In the genomic region with DNA sequence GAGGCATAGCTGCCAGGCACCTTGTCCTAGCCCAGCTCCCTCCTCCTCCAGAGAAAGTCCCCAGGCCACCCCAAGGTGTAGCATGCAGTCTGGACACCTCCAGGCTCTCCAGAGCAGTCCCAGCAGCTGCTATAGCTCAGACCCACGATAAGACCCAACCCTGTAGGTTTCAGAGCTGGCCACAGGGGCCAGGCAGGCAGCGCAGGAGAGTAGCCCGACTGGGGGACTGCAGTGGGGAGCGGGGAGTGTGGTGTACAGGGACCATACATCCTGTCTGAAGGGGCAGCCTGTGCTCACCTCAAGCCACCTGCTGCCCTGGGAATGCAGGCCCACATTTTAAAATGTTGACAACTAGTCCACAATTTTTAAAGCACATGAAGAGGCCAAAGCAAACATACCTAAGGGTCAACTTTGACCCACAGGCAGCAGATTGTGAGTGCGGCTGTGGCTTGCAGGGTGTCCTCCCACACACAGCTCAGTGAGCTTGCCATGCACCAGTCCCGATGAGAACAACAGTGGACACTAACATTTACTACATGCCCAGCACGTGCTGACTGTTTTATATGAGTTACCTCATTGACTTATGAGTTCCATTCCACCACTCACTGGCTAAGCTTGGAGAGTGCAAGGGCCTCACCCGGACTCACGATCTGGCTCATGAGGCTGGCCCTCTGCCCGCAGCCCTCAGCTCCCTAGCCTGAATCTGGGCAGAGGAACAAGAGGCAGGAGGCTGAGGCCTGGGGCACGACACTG, we compare ENCODE assay signal across 1 cellular context.
A peak's percentile ranks its signal among the peaks of the same experiment; 100 is the strongest.
TF ChIP-seq lines count a peak whose summit lies in the region.

No MANE protein-coding gene starts in this region.

TF ChIP-seq in HepG2, 621 proteins besides CTCF, POLR2A, EP300 and RAD21 (continued from another document and continues in another):
- TF ChIP-seq, protein P1, sequence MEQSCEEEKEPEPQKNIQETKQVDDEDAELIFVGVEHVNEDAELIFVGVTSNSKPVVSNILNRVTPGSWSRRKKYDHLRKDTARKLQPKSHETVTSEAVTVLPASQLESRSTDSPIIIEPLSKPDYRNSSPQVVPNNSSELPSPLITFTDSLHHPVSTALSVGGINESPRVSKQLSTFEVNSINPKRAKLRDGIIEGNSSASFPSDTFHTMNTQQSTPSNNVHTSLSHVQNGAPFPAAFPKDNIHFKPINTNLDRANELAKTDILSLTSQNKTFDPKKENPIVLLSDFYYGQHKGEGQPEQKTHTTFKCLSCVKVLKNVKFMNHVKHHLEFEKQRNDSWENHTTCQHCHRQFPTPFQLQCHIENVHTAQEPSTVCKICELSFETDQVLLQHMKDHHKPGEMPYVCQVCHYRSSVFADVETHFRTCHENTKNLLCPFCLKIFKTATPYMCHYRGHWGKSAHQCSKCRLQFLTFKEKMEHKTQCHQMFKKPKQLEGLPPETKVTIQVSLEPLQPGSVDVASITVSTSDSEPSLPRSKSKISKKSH (CRISPR knock-in tag; IDR thresholded peaks at IDR 0.05; ENCODE audit: borderline replicate concordance): no peak
- TF ChIP-seq PCBP2 (optimal IDR thresholded peaks at IDR 0.05; ENCODE audit: low read depth, low read length, poor library complexity, severe bottlenecking) (no peak), XRCC5 (optimal IDR thresholded peaks at IDR 0.05; ENCODE audit: low read length) (peak; percentile 29), RXRA (CRISPR knock-in tag; IDR thresholded peaks at IDR 0.05) (peak; percentile 88), ZNF251 (CRISPR knock-in tag; IDR thresholded peaks at IDR 0.05) (no peak), NR2C2 (CRISPR knock-in tag; IDR thresholded peaks at IDR 0.05; ENCODE audit: borderline replicate concordance) (peak; percentile 62), ZNF224 (CRISPR knock-in tag; IDR thresholded peaks at IDR 0.05) (no peak), KDM3A (CRISPR knock-in tag; IDR thresholded peaks at IDR 0.05; ENCODE audit: low read depth) (no peak), ZFY (CRISPR knock-in tag; IDR thresholded peaks at IDR 0.05) (peak; percentile 57), HNRNPH1 (optimal IDR thresholded peaks at IDR 0.05; ENCODE audit: low read depth, low read length) (no peak), ZNF788 (CRISPR knock-in tag; IDR thresholded peaks at IDR 0.05; ENCODE audit: borderline replicate concordance) (peak; percentile 43; the same call in 1 of the 2 replicates), NCOA1 (CRISPR knock-in tag; IDR thresholded peaks at IDR 0.05) (0 out of 2 replicates have a peak, but pooled peaks have one; percentile 34), ZNF766 (CRISPR knock-in tag; IDR thresholded peaks at IDR 0.05; ENCODE audit: borderline replicate concordance) (no peak), SKI (IDR thresholded peaks at IDR 0.05; ENCODE audit: partially characterized antibody) (no peak), ZSCAN9 (CRISPR knock-in tag; IDR thresholded peaks at IDR 0.05; ENCODE audit: borderline replicate concordance) (0 out of 2 replicates have a peak, but pooled peaks have one; percentile 33), FOXM1 (CRISPR knock-in tag; IDR thresholded peaks at IDR 0.05) (no peak), ZNF607 (CRISPR knock-in tag; IDR thresholded peaks at IDR 0.05; ENCODE audit: borderline replicate concordance) (no peak), MAF1 (CRISPR knock-in tag; IDR thresholded peaks at IDR 0.05; ENCODE audit: borderline replicate concordance) (no peak), MED13 (CRISPR knock-in tag; IDR thresholded peaks at IDR 0.05) (no peak), ZNF563 (CRISPR knock-in tag; IDR thresholded peaks at IDR 0.05) (no peak), RFXANK (CRISPR knock-in tag; IDR thresholded peaks at IDR 0.05) (no peak), MIER2 (CRISPR knock-in tag; IDR thresholded peaks at IDR 0.05) (no peak)
- TF ChIP-seq, protein P2, sequence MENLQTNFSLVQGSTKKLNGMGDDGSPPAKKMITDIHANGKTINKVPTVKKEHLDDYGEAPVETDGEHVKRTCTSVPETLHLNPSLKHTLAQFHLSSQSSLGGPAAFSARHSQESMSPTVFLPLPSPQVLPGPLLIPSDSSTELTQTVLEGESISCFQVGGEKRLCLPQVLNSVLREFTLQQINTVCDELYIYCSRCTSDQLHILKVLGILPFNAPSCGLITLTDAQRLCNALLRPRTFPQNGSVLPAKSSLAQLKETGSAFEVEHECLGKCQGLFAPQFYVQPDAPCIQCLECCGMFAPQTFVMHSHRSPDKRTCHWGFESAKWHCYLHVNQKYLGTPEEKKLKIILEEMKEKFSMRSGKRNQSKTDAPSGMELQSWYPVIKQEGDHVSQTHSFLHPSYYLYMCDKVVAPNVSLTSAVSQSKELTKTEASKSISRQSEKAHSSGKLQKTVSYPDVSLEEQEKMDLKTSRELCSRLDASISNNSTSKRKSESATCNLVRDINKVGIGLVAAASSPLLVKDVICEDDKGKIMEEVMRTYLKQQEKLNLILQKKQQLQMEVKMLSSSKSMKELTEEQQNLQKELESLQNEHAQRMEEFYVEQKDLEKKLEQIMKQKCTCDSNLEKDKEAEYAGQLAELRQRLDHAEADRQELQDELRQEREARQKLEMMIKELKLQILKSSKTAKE (CRISPR knock-in tag; IDR thresholded peaks at IDR 0.05; ENCODE audit: borderline replicate concordance): peak; percentile 50; the same call in 1 of the 2 replicates
- TF ChIP-seq, protein P3, sequence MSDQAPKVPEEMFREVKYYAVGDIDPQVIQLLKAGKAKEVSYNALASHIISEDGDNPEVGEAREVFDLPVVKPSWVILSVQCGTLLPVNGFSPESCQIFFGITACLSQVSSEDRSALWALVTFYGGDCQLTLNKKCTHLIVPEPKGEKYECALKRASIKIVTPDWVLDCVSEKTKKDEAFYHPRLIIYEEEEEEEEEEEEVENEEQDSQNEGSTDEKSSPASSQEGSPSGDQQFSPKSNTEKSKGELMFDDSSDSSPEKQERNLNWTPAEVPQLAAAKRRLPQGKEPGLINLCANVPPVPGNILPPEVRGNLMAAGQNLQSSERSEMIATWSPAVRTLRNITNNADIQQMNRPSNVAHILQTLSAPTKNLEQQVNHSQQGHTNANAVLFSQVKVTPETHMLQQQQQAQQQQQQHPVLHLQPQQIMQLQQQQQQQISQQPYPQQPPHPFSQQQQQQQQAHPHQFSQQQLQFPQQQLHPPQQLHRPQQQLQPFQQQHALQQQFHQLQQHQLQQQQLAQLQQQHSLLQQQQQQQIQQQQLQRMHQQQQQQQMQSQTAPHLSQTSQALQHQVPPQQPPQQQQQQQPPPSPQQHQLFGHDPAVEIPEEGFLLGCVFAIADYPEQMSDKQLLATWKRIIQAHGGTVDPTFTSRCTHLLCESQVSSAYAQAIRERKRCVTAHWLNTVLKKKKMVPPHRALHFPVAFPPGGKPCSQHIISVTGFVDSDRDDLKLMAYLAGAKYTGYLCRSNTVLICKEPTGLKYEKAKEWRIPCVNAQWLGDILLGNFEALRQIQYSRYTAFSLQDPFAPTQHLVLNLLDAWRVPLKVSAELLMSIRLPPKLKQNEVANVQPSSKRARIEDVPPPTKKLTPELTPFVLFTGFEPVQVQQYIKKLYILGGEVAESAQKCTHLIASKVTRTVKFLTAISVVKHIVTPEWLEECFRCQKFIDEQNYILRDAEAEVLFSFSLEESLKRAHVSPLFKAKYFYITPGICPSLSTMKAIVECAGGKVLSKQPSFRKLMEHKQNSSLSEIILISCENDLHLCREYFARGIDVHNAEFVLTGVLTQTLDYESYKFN (CRISPR knock-in tag; conservative IDR thresholded peaks at IDR 0.05): peak; percentile 71
- TF ChIP-seq, protein P4, sequence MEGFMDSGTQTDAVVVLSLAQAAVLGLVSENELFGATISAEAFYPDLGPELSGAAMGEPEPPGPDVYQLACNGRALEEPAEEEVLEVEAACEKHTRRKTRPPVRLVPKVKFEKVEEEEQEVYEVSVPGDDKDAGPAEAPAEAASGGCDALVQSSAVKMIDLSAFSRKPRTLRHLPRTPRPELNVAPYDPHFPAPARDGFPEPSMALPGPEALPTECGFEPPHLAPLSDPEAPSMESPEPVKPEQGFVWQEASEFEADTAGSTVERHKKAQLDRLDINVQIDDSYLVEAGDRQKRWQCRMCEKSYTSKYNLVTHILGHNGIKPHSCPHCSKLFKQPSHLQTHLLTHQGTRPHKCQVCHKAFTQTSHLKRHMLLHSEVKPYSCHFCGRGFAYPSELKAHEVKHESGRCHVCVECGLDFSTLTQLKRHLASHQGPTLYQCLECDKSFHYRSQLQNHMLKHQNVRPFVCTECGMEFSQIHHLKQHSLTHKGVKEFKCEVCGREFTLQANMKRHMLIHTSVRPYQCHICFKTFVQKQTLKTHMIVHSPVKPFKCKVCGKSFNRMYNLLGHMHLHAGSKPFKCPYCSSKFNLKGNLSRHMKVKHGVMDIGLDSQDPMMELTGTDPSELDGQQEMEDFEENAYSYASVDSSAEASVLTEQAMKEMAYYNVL (CRISPR knock-in tag; IDR thresholded peaks at IDR 0.05; ENCODE audit: borderline replicate concordance): no peak; the same call in 1 of the 2 replicates
- TF ChIP-seq, protein P5, sequence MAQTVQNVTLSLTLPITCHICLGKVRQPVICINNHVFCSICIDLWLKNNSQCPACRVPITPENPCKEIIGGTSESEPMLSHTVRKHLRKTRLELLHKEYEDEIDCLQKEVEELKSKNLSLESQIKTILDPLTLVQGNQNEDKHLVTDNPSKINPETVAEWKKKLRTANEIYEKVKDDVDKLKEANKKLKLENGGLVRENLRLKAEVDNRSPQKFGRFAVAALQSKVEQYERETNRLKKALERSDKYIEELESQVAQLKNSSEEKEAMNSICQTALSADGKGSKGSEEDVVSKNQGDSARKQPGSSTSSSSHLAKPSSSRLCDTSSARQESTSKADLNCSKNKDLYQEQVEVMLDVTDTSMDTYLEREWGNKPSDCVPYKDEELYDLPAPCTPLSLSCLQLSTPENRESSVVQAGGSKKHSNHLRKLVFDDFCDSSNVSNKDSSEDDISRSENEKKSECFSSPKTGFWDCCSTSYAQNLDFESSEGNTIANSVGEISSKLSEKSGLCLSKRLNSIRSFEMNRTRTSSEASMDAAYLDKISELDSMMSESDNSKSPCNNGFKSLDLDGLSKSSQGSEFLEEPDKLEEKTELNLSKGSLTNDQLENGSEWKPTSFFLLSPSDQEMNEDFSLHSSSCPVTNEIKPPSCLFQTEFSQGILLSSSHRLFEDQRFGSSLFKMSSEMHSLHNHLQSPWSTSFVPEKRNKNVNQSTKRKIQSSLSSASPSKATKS (CRISPR knock-in tag; IDR thresholded peaks at IDR 0.05): no peak
- TF ChIP-seq, protein P6, sequence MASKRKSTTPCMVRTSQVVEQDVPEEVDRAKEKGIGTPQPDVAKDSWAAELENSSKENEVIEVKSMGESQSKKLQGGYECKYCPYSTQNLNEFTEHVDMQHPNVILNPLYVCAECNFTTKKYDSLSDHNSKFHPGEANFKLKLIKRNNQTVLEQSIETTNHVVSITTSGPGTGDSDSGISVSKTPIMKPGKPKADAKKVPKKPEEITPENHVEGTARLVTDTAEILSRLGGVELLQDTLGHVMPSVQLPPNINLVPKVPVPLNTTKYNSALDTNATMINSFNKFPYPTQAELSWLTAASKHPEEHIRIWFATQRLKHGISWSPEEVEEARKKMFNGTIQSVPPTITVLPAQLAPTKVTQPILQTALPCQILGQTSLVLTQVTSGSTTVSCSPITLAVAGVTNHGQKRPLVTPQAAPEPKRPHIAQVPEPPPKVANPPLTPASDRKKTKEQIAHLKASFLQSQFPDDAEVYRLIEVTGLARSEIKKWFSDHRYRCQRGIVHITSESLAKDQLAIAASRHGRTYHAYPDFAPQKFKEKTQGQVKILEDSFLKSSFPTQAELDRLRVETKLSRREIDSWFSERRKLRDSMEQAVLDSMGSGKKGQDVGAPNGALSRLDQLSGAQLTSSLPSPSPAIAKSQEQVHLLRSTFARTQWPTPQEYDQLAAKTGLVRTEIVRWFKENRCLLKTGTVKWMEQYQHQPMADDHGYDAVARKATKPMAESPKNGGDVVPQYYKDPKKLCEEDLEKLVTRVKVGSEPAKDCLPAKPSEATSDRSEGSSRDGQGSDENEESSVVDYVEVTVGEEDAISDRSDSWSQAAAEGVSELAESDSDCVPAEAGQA (IDR thresholded peaks at IDR 0.05; ENCODE audit: low read depth): no peak
- TF ChIP-seq, protein P6 (CRISPR knock-in tag; IDR thresholded peaks at IDR 0.05; ENCODE audit: borderline replicate concordance): no peak
- TF ChIP-seq, protein P7, sequence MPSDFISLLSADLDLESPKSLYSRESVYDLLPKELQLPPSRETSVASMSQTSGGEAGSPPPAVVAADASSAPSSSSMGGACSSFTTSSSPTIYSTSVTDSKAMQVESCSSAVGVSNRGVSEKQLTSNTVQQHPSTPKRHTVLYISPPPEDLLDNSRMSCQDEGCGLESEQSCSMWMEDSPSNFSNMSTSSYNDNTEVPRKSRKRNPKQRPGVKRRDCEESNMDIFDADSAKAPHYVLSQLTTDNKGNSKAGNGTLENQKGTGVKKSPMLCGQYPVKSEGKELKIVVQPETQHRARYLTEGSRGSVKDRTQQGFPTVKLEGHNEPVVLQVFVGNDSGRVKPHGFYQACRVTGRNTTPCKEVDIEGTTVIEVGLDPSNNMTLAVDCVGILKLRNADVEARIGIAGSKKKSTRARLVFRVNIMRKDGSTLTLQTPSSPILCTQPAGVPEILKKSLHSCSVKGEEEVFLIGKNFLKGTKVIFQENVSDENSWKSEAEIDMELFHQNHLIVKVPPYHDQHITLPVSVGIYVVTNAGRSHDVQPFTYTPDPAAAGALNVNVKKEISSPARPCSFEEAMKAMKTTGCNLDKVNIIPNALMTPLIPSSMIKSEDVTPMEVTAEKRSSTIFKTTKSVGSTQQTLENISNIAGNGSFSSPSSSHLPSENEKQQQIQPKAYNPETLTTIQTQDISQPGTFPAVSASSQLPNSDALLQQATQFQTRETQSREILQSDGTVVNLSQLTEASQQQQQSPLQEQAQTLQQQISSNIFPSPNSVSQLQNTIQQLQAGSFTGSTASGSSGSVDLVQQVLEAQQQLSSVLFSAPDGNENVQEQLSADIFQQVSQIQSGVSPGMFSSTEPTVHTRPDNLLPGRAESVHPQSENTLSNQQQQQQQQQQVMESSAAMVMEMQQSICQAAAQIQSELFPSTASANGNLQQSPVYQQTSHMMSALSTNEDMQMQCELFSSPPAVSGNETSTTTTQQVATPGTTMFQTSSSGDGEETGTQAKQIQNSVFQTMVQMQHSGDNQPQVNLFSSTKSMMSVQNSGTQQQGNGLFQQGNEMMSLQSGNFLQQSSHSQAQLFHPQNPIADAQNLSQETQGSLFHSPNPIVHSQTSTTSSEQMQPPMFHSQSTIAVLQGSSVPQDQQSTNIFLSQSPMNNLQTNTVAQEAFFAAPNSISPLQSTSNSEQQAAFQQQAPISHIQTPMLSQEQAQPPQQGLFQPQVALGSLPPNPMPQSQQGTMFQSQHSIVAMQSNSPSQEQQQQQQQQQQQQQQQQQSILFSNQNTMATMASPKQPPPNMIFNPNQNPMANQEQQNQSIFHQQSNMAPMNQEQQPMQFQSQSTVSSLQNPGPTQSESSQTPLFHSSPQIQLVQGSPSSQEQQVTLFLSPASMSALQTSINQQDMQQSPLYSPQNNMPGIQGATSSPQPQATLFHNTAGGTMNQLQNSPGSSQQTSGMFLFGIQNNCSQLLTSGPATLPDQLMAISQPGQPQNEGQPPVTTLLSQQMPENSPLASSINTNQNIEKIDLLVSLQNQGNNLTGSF (CRISPR knock-in tag; IDR thresholded peaks at IDR 0.05): no peak
